In the genomic region with DNA sequence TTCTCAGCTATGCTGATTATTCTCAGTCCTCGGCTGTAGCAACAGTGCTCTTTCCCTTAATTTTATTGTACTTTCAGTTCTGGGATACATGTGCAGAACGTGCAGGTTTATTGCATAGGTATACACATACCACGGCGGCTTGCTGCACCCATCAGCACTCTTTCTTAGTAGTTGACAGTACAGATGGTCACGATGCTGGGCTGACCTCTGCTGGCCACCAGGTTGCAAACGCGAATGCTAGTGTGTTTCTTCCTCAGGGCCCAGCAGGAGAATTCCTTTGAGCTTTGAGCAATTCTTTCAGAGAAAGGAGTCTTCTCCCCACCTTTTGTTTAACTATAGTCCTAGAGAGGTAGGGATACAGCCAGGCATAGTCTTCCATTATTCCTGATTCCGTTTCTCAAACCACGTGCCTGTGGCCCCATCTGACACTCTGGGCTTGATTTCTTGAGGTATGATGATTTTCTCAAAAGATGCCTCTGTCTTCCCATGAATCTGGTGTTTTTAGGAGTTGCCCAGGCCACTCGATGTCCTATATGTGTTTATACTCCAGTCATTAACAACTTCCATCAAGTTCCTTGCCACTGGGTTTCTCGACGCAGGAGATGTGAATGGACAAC, we compare ENCODE assay signal across 8 cellular contexts.
A peak's percentile ranks its signal among the peaks of the same experiment; 100 is the strongest.
DNase-seq lines count a peak whose midpoint lies in the region; ATAC-seq and TF ChIP-seq lines count a peak whose summit lies in the region.

No MANE protein-coding gene starts in this region.

- no peak overlapping the region for H3K27ac ChIP-seq in VCaP

- TF ChIP-seq CTCF in VCaP (conservative IDR thresholded peaks at IDR 0.05), result peak; percentile 96

- H3K4me3 Mint-ChIP-seq in stimulated activated memory B cell treated with anti-CD40 and anti-IgM and Interleukin-4, amounts not matched to agents 10 μg/mL and 1 μg/mL and 100 μg/mL, for 72 hours, result no peak overlapping the region

- H3K36me3 Mint-ChIP-seq in stimulated activated memory B cell treated with anti-CD40 and anti-IgM and Interleukin-4, amounts not matched to agents 10 μg/mL and 1 μg/mL and 100 μg/mL, for 72 hours, result no peaks in the 10 kb centered on the region

- ATAC-seq in stimulated activated memory B cell treated with anti-CD40 and anti-IgM and Interleukin-4, amounts not matched to agents 10 μg/mL and 1 μg/mL and 100 μg/mL, for 72 hours, result no peak
- no peak for ATAC-seq in HG03442 (IDR thresholded peaks at IDR 0.05; ENCODE audit: unreplicated experiment)

- peak; percentile 17 for DNase-seq in COLO829 (ENCODE audit: low spot score)
- peak; percentile 12 for DNase-seq in KBM-7
- DNase-seq in inferior parietal cortex (ENCODE audit: extremely low spot score), result peak; percentile 59
- no peak for DNase-seq in activated CD8-positive, alpha-beta memory T cell treated with anti-CD3 and anti-CD28 coated beads, Interleukin-2, amount 50 U/mL, for 48 hours
- no peak for DNase-seq in OCI-M2 (lab: John Stamatoyannopoulos, UW; ENCODE audit: unreplicated experiment)

- peaks cover 4% of the 10 kb centered on the region for H3K9me3 Mint-ChIP-seq in stimulated activated memory B cell treated with anti-CD40 and anti-IgM and Interleukin-4, amounts not matched to agents 10 μg/mL and 1 μg/mL and 100 μg/mL, for 72 hours

- H3K27me3 Mint-ChIP-seq in stimulated activated memory B cell treated with anti-CD40 and anti-IgM and Interleukin-4, amounts not matched to agents 10 μg/mL and 1 μg/mL and 100 μg/mL, for 72 hours, result no peaks in the 10 kb centered on the region

- H3K27ac Mint-ChIP-seq in stimulated activated memory B cell treated with anti-CD40 and anti-IgM and Interleukin-4, amounts not matched to agents 10 μg/mL and 1 μg/mL and 100 μg/mL, for 72 hours, result no peak overlapping the region

- in situ Hi-C loops in KBM-7 (cut with MboI; ENCODE audit: low pct_unique_long_range_greater_than_20kb, low sequenced_read_pairs), result no loop called here

- no peaks in the 10 kb centered on the region for H3K4me1 Mint-ChIP-seq in stimulated activated memory B cell treated with anti-CD40 and anti-IgM and Interleukin-4, amounts not matched to agents 10 μg/mL and 1 μg/mL and 100 μg/mL, for 72 hours

Comparison
In these comparisons a context has a peak if more than half of its experiments do, and no peak if none do; other contexts are left out.
1. DNase-seq: peak in COLO829 (single experiment), KBM-7 (single experiment) and inferior parietal cortex (single experiment); none in activated CD8-positive, alpha-beta memory T cell treated with anti-CD3 and anti-CD28 coated beads, Interleukin-2, amount 50 U/mL, for 48 hours (single experiment) and OCI-M2 (single experiment).